ENCODE assay signal across 8 cellular contexts in genomic region chr9:128067898-128068655, GRCh38.
DNase-seq lines count a peak whose midpoint lies in the region; ATAC-seq lines count a peak whose summit lies in the region.

Gene SLC25A25, plus strand, starts transcription at chr9:128068232. Its CDS starts 88 bp downstream, at chr9:128068320.

- H3K36me3 Mint-ChIP-seq in central memory CD8-positive, alpha-beta T cell (ENCODE audit: insufficient read depth): peaks cover 10% of the 10 kb centered on the region

- DNase-seq in AG08396 (ENCODE audit: low spot score): peak; percentile 99
- peak; percentile 96 to 98 for DNase-seq in NCI-H446 (lab: John Stamatoyannopoulos, UW)
- peak; percentile 99 for DNase-seq in activated CD4-positive, CD25-positive, alpha-beta regulatory T cell treated with anti-CD3 and anti-CD28 coated beads, Interleukin-2, amount 50 U/mL, for 16 hours (ENCODE audit: low read depth, low spot score)
- peak; percentile 100 for DNase-seq in central memory CD8-positive, alpha-beta T cell (ENCODE audit: low spot score in 2 of 2)
- DNase-seq in islet precursor cell: peak; percentile 100
- peak; percentile 100 for DNase-seq in stimulated activated CD4-positive, alpha-beta T cell treated with anti-CD3 and anti-CD28 coated beads, Interleukin-12 subunit alpha, Interleukin-12 subunit beta, amount 100 ng/mL, for 48 hours (ENCODE audit: low read depth in 2 of 3, low spot score in 1 of 3)

- H3K27ac Mint-ChIP-seq in central memory CD8-positive, alpha-beta T cell (ENCODE audit: low read depth): peak within 1 kb of the TSS; percentile 92

- H3K9me3 Mint-ChIP-seq in central memory CD8-positive, alpha-beta T cell: no peaks in the 10 kb centered on the region

- H3K4me3 Mint-ChIP-seq in central memory CD8-positive, alpha-beta T cell: no peak within 1 kb of the TSS

- H3K4me1 Mint-ChIP-seq in central memory CD8-positive, alpha-beta T cell: peaks cover 50% of the 10 kb centered on the region

- no peaks in the 10 kb centered on the region for H3K27me3 Mint-ChIP-seq in central memory CD8-positive, alpha-beta T cell

- ATAC-seq in GM19025 (IDR thresholded peaks at IDR 0.05; ENCODE audit: low read depth, unreplicated experiment) (peak; percentile 64), HG03342 (IDR thresholded peaks at IDR 0.05; ENCODE audit: unreplicated experiment) (peak; percentile 71)
- peak; percentile 77 for ATAC-seq in central memory CD8-positive, alpha-beta T cell (replicated peaks; ENCODE audit: extremely low read depth, poor library complexity, severe bottlenecking)

Comparison
In these comparisons a context has a peak if more than half of its experiments do, and no peak if none do; other contexts are left out.
1. Peak in every context shown above with its lines: DNase-seq and ATAC-seq.